In genomic region chr22:44648821-44649566, GRCh38 we compare ENCODE assay signal across 10 cellular contexts. TPM values are rescaled to one million over a fixed set of nuclear protein-coding genes. Genes with fewer than 3 reads are reported as not detected.
A peak's percentile ranks its signal among the peaks of the same experiment; 100 is the strongest.
DNase-seq lines count a peak whose midpoint lies in the region; ATAC-seq, FAIRE-seq and TF ChIP-seq lines count a peak whose summit lies in the region.
"Had no signal": no experiment of that assay in that cellular context is flagged by ENCODE, and none has a peak within 500 bp of the region (broad histone marks: within the 10 kb centered on the region; RNA-seq: fewer than 3 reads in every experiment).

No MANE protein-coding gene starts in this region.

- TF ChIP-seq CTCF in HFF-Myc (IDR thresholded peaks at IDR 0.05; ENCODE audit: low read depth, low read length, missing control alignments) = no peak
- TF ChIP-seq CTCF in colonic mucosa (IDR thresholded peaks at IDR 0.05) = no peak
- no peak for TF ChIP-seq CTCF in keratinocyte (optimal IDR thresholded peaks at IDR 0.05 in 1 of 3, IDR thresholded peaks at IDR 0.05 in 1 of 3, conservative IDR thresholded peaks at IDR 0.05 in 1 of 3; ENCODE audit: extremely low read depth in 1 of 3, insufficient read depth in 2 of 3, low read length in 3 of 3)

- no peaks in the 10 kb centered on the region for H3K79me2 ChIP-seq in keratinocyte (ENCODE audit: control insufficient read depth, insufficient read depth, low read length)

- H2AFZ ChIP-seq in keratinocyte (ENCODE audit: control insufficient read depth, low read length) = peak overlapping the region; percentile 89

- H3K4me2 ChIP-seq in keratinocyte (ENCODE audit: control insufficient read depth, extremely low read depth, insufficient read depth, low read depth, low read length) = peak overlapping the region; percentile 17

- H3K4me1 ChIP-seq in colonic mucosa (no peaks in the 10 kb centered on the region), keratinocyte (ENCODE audit: control insufficient read depth, extremely low read depth, insufficient read depth, low read length) (no peaks in the 10 kb centered on the region)

- H3K4me3 ChIP-seq in HFF-Myc (replicated peaks; ENCODE audit: low read depth, low read length) (0 out of 2 replicates have a peak overlapping the region, but pooled peaks have one; percentile 21), colonic mucosa (no peak overlapping the region), keratinocyte (ENCODE audit: control insufficient read depth in 2 of 3, extremely low read depth in 1 of 3, insufficient read depth in 2 of 3, low read depth in 1 of 3, low read length in 3 of 3) (no peak overlapping the region), skin epidermis (no peak overlapping the region)

- H3K36me3 ChIP-seq in colonic mucosa (no peaks in the 10 kb centered on the region), keratinocyte (ENCODE audit: control insufficient read depth in 2 of 2, extremely low read depth in 1 of 2, insufficient read depth in 2 of 2, low read length in 2 of 2) (no peaks in the 10 kb centered on the region)

- no peak overlapping the region for H3K9ac ChIP-seq in colonic mucosa (ENCODE audit: low read depth in 2 of 2, low read length in 2 of 2)
- H3K9ac ChIP-seq in keratinocyte (ENCODE audit: control insufficient read depth, extremely low read depth, insufficient read depth, low read length) = peak overlapping the region; percentile 46

- no peaks in the 10 kb centered on the region for H3K27me3 ChIP-seq in colonic mucosa
- H3K27me3 ChIP-seq in keratinocyte (ENCODE audit: control insufficient read depth, extremely low read depth, insufficient read depth, low read length) = peaks cover 3% of the 10 kb centered on the region

- peak; percentile 71 for FAIRE-seq in keratinocyte (lab: Jason Lieb, UNC)

- H3K9me3 ChIP-seq in colonic mucosa (no peaks in the 10 kb centered on the region), keratinocyte (ENCODE audit: control insufficient read depth, low read depth, low read length) (no peaks in the 10 kb centered on the region)

- H3K9me1 ChIP-seq in keratinocyte (ENCODE audit: control insufficient read depth, extremely low read depth, insufficient read depth, low read length) = no peaks in the 10 kb centered on the region

- ATAC-seq in GM21447 (IDR thresholded peaks at IDR 0.05; ENCODE audit: unreplicated experiment) (no peak), HG03520 (IDR thresholded peaks at IDR 0.05; ENCODE audit: unreplicated experiment) (no peak)
- no peak for ATAC-seq in activated CD4-positive, CD25-positive, alpha-beta regulatory T cell treated with anti-CD3 and anti-CD28 coated beads, Interleukin-2, amount 50 U/mL, for 24 hours

- intact Hi-C loops in colonic mucosa (cut with DNase I) = no loop called here

- no peaks in the 10 kb centered on the region for H4K20me1 ChIP-seq in keratinocyte (ENCODE audit: control insufficient read depth, extremely low read depth, insufficient read depth, low read length)

- dilution Hi-C loops in keratinocyte (cut with MboI; ENCODE audit: extremely low pct_ligation_motif_present, low sequenced_read_pairs) = no loop called here

- peak overlapping the region; percentile 60 for H3K27ac ChIP-seq in colonic mucosa
- peak overlapping the region; percentile 41 for H3K27ac ChIP-seq in keratinocyte (ENCODE audit: control insufficient read depth, insufficient read depth, low read length)
- H3K27ac ChIP-seq in skin epidermis = peak overlapping the region in 20 of 21 experiments; percentile 32 to 92 (median 74)

- DNase-seq in HFF-Myc (ENCODE audit: extremely low read depth, low read depth) = peak; percentile 88
- DNase-seq in colonic mucosa = peak; percentile 48
- DNase-seq in keratinocyte (ENCODE audit: low read depth, low spot score) = peak; percentile 41
- no peak for DNase-seq in T-helper 2 cell
- DNase-seq: NCI-H2227 treated with DMSO at 0.1 percent for 48 hours, retina had no signal

RNA-seq across cellular contexts. Expression of gene PRR5, which starts 53.0 kb away (rescaled TPM):
- total RNA-seq in colonic mucosa = 10 to 100 TPM; 21.2 to 45.8 TPM
- polyA plus RNA-seq in keratinocyte = 9.1 to 15.2 TPM (median 10.9 TPM) in 3 replicates
- 1.8 TPM for polyA plus RNA-seq in keratinocyte (2011; ENCODE audit: low read depth)
- polyA plus RNA-seq in keratinocyte (2011; cell fraction: cytosol; rRNA removed) = 7.4 and 15.3 TPM in 2 replicates
- 10.8 and 14.1 TPM in 2 replicates for polyA plus RNA-seq in keratinocyte (2011; cell fraction: nucleus; rRNA removed)
- polyA plus RNA-seq in keratinocyte (2012; ENCODE audit: low replicate concordance) = 7.5 and 13.3 TPM in 2 replicates
- 12.4 to 21.8 TPM (median 17.9 TPM) in 3 replicates for polyA minus RNA-seq in keratinocyte
- polyA minus RNA-seq in keratinocyte (2011; cell fraction: cytosol; rRNA and poly(A)+ RNA removed) = 14.4 TPM
- polyA minus RNA-seq in keratinocyte (2011; cell fraction: nucleus; rRNA and poly(A)+ RNA removed) = 10.1 and 14.1 TPM in 2 replicates

Comparison
In these comparisons a context has a peak if more than half of its experiments do, and no peak if none do; other contexts are left out.
1. DNase-seq: peak in HFF-Myc (single experiment), colonic mucosa (single experiment) and keratinocyte (single experiment); none in T-helper 2 cell (0 of 5).
2. Peak in every context shown above with its lines, with median percentiles within 50 percentile points of each other: H3K27ac ChIP-seq.